Comparison of ENCODE assay signal across 12 cellular contexts in the genomic region with DNA sequence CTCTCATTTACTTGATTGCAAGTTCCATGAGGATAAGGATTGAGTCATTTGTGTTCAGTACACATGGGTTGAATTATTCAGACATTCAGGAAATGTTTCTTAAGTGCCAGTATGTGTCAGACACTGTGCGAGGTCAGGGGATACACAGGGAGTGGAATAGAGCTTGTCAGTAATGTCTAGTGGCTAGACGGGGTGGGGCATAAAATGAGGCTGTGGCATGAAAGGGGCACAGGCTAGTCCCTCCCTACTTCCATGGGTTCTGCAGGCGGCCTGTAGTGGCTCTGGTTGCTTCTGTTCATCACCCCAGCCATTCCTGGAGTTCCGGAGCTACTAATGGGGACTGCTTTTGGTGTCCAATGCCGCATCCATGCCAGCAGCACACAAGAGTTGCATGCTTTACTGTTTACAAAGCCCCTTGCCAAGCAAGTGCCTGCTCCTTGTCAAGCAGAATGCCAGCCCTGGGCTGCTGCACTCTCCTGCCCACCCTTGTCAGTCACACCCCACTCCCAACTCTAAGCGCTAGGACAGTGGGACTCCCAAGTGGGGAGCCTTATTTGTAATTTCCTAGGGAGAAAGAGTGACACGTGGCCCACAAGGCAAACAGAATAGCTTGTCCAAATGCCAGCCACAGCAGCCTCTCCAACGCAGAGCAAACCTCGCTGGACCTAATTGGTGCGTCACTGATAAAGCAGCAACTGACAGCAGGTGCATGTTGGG.
DNase-seq lines count a peak whose midpoint lies in the region; ATAC-seq, FAIRE-seq and TF ChIP-seq lines count a peak whose summit lies in the region.
"Had no signal": no experiment of that assay in that cellular context is flagged by ENCODE, and none has a peak within 500 bp of the region (broad histone marks: within the 10 kb centered on the region; RNA-seq: fewer than 3 reads in every experiment).

No MANE protein-coding gene starts in this region.

- no peak overlapping the region for H2BK15ac ChIP-seq in mesendoderm (replicated peaks; ENCODE audit: low read depth)

- H3K4me3 ChIP-seq in A549 (no peak overlapping the region), HEK293 (ENCODE audit: low read depth, low read length) (no peak overlapping the region), heart right ventricle (no peak overlapping the region), mesendoderm (ENCODE audit: low read length) (no peak overlapping the region)
- H3K4me3 ChIP-seq: body of pancreas had no signal

- DNase-seq in A549 (ENCODE audit: low read depth in 1 of 2, low spot score in 1 of 2) (peak; percentile 80 to 87), SW480 (ENCODE audit: low spot score) (peak; percentile 73), heart right ventricle (peak; percentile 30 to 41), activated T-cell treated with anti-CD3 and anti-CD28 coated beads for 4 hours (no peak), NCI-H2227 (lab: John Stamatoyannopoulos, UW; ENCODE audit: unreplicated experiment) (no peak), mesendoderm (no peak)
- DNase-seq: activated CD4-positive, alpha-beta T cell treated with anti-CD3 and anti-CD28 coated beads for 1 hour; CD4-positive, alpha-beta T cell; NCI-H524 had no signal

- no peak for FAIRE-seq in A549 (lab: Jason Lieb, UNC)

- TF ChIP-seq POLR2A in A549 (IDR thresholded peaks at IDR 0.05; ENCODE audit: low read length), result no peak

- H2BK5ac ChIP-seq in mesendoderm (ENCODE audit: low read length), result no peak overlapping the region

- H3K4me2 ChIP-seq in A549 (peak overlapping the region; percentile 70), mesendoderm (ENCODE audit: low read length) (no peak overlapping the region)

- H3K9me3 ChIP-seq in A549, result no peaks in the 10 kb centered on the region
- no peaks in the 10 kb centered on the region for H3K9me3 ChIP-seq in HEK293 (ENCODE audit: control insufficient read depth, insufficient read depth, low read depth, low read length)
- no peaks in the 10 kb centered on the region for H3K9me3 ChIP-seq in heart right ventricle
- H3K9me3 ChIP-seq: body of pancreas had no signal

- TF ChIP-seq CTCF in A549 (IDR thresholded peaks at IDR 0.05) (no peak), HEK293 (tag by site-specific recombination; IDR thresholded peaks at IDR 0.05) (no peak), heart right ventricle (IDR thresholded peaks at IDR 0.05) (no peak)

- intact Hi-C loops in heart right ventricle (cut with DNase I), result no loop called here

- no peak overlapping the region for H2AK5ac ChIP-seq in mesendoderm (ENCODE audit: low read length)

- no peak overlapping the region for H3K23ac ChIP-seq in mesendoderm (ENCODE audit: low read length)

- H3K79me2 ChIP-seq in mesendoderm (ENCODE audit: control insufficient read depth, insufficient read depth, low read length), result no peaks in the 10 kb centered on the region

- ATAC-seq in A549, result peak; percentile 80 to 86
- ATAC-seq in heart right ventricle, result peak; percentile 60 to 89 (median 78)
- no peak for ATAC-seq in GM21526 (IDR thresholded peaks at IDR 0.05; ENCODE audit: low FRiP score, unreplicated experiment)
- ATAC-seq: body of pancreas had no signal

- no peaks in the 10 kb centered on the region for H3K27me3 ChIP-seq in heart right ventricle
- no peaks in the 10 kb centered on the region for H3K27me3 ChIP-seq in mesendoderm (ENCODE audit: insufficient read depth, low read length, poor library complexity)
- H3K27me3 ChIP-seq: body of pancreas had no signal

- no peak overlapping the region for H4K8ac ChIP-seq in mesendoderm (ENCODE audit: low read depth, low read length)

- H3K18ac ChIP-seq in mesendoderm (ENCODE audit: low read length), result no peak overlapping the region

- no peak for TF ChIP-seq RAD21 in A549 (conservative IDR thresholded peaks at IDR 0.05 in 1 of 2, IDR thresholded peaks at IDR 0.05 in 1 of 2)

- 34% methylated on average over 10 of the region's 10 CpGs for WGBS in A549 (ENCODE audit: missing lambda C conversion rate)
- 40 to 53% methylated on average over 10 of the region's 10 CpGs for WGBS in heart right ventricle, 2 donors
- no CpG with 5 or more reads among the region's 10 CpGs for WGBS in mesendoderm (ENCODE audit: extremely low coverage, insufficient coverage, low lambda C conversion rate)

- POLR2A ChIA-PET in A549 (lab: Yijun Ruan, JAX), result interaction anchor here (0.6 to 2.3 kb wide), 3 partner anchors 8 to 71 kb away, joined by 3 to 9 read pairs (median 9); a partner anchor contains a TSS
- POLR2A ChIA-PET in HEK293 (lab: Yijun Ruan, JAX), result no interaction called here

- CTCF ChIA-PET in A549 (lab: Yijun Ruan, JAX), result interaction anchor here (0.6 to 1.9 kb wide), 7 partner anchors 8 to 301 kb away, joined by 3 to 6 read pairs (median 4); no protein-coding TSS in a partner anchor
- CTCF ChIA-PET in HEK293 (lab: Yijun Ruan, JAX), result interaction anchor here (0.7 kb wide), 1 partner anchor 23 kb away, joined by 3 read pairs; no protein-coding TSS in a partner anchor

- no peak overlapping the region for H3K9ac ChIP-seq in mesendoderm (ENCODE audit: low read length)

- no peak overlapping the region for H2BK120ac ChIP-seq in mesendoderm (ENCODE audit: low read depth, low read length)

- H3K27ac ChIP-seq in A549, result peak overlapping the region; percentile 71 to 82
- H3K27ac ChIP-seq in HEK293 (ENCODE audit: extremely low read depth, low read depth, low read length), result no peak overlapping the region
- H3K27ac ChIP-seq in heart right ventricle, result peak overlapping the region in 8 of 10 donors; percentile 26 to 57 (median 46)
- H3K27ac ChIP-seq in mesendoderm (ENCODE audit: low read depth, low read length), result no peak overlapping the region
- H3K27ac ChIP-seq: body of pancreas had no signal

- H3K4me1 ChIP-seq in A549 (peaks cover 30% of the 10 kb centered on the region), HEK293 (ENCODE audit: control insufficient read depth, insufficient read depth, low read length) (no peaks in the 10 kb centered on the region), heart right ventricle (peaks cover 0 to 28% (median 13%) of the 10 kb centered on the region in 9 donors), mesendoderm (ENCODE audit: control insufficient read depth, low read depth, low read length) (no peaks in the 10 kb centered on the region)
- H3K4me1 ChIP-seq: body of pancreas had no signal

- H3K56ac ChIP-seq in mesendoderm (ENCODE audit: low read length), result no peak overlapping the region

- TF ChIP-seq EP300 in A549 (IDR thresholded peaks at IDR 0.05), result 0 out of 5 replicates have a peak, but pooled peaks of 1 of the 2 experiments have one; percentile 25

- no peak overlapping the region for H3K4ac ChIP-seq in mesendoderm (ENCODE audit: low read depth, low read length)

- no peaks in the 10 kb centered on the region for H3K79me1 ChIP-seq in mesendoderm (ENCODE audit: low read length)

- H4K5ac ChIP-seq in mesendoderm (ENCODE audit: low read length), result no peak overlapping the region

- H3K36me3 ChIP-seq in HEK293 (ENCODE audit: control insufficient read depth in 2 of 2, insufficient read depth in 1 of 2, low read length in 2 of 2) (no peaks in the 10 kb centered on the region), heart right ventricle (no peaks in the 10 kb centered on the region), mesendoderm (ENCODE audit: control insufficient read depth, insufficient read depth, low read length) (no peaks in the 10 kb centered on the region)

TF ChIP-seq in A549, 52 proteins besides CTCF, POLR2A, EP300 and RAD21 (continues in another document):
- TF ChIP-seq FOSB (CRISPR knock-in tag; IDR thresholded peaks at IDR 0.05), result no peak
- no peak for TF ChIP-seq EHMT2 (IDR thresholded peaks at IDR 0.05; ENCODE audit: low read depth)
- TF ChIP-seq CHD2 (IDR thresholded peaks at IDR 0.05; ENCODE audit: low read length, partially characterized antibody), result no peak
- TF ChIP-seq ZC3H11A (IDR thresholded peaks at IDR 0.05), result no peak
- no peak for TF ChIP-seq MYC (IDR thresholded peaks at IDR 0.05; ENCODE audit: borderline replicate concordance, low read length)
- TF ChIP-seq ZNF302 (CRISPR knock-in tag; IDR thresholded peaks at IDR 0.05), result no peak
- no peak for TF ChIP-seq CEBPB (IDR thresholded peaks at IDR 0.05)
- TF ChIP-seq NPAS2 (CRISPR knock-in tag; IDR thresholded peaks at IDR 0.05; ENCODE audit: borderline replicate concordance), result no peak
- TF ChIP-seq ESRRA (IDR thresholded peaks at IDR 0.05; ENCODE audit: borderline replicate concordance, low read length), result no peak

TF ChIP-seq in HEK293, 187 proteins besides CTCF, POLR2A, EP300 and RAD21:
- TF ChIP-seq ZNF175 (tag by site-specific recombination; IDR thresholded peaks at IDR 0.05), result no peak
- TF ChIP-seq, protein P1, sequence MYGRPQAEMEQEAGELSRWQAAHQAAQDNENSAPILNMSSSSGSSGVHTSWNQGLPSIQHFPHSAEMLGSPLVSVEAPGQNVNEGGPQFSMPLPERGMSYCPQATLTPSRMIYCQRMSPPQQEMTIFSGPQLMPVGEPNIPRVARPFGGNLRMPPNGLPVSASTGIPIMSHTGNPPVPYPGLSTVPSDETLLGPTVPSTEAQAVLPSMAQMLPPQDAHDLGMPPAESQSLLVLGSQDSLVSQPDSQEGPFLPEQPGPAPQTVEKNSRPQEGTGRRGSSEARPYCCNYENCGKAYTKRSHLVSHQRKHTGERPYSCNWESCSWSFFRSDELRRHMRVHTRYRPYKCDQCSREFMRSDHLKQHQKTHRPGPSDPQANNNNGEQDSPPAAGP (tag by site-specific recombination; IDR thresholded peaks at IDR 0.05), result peak; percentile 68

Comparison
In these comparisons a context has a peak if more than half of its experiments do, and no peak if none do; other contexts are left out.
1. DNase-seq: peak in A549 (2 of 2), SW480 (single experiment) and heart right ventricle (2 of 2); none in activated T-cell treated with anti-CD3 and anti-CD28 coated beads for 4 hours (single experiment), NCI-H2227 (single experiment) and mesendoderm (single experiment).
2. H3K27ac ChIP-seq: peak in A549 (2 of 2) and heart right ventricle (8 of 10); none in HEK293 (single experiment) and mesendoderm (single experiment).